ENCODE assay signal across 1 cellular context in the genomic region with DNA sequence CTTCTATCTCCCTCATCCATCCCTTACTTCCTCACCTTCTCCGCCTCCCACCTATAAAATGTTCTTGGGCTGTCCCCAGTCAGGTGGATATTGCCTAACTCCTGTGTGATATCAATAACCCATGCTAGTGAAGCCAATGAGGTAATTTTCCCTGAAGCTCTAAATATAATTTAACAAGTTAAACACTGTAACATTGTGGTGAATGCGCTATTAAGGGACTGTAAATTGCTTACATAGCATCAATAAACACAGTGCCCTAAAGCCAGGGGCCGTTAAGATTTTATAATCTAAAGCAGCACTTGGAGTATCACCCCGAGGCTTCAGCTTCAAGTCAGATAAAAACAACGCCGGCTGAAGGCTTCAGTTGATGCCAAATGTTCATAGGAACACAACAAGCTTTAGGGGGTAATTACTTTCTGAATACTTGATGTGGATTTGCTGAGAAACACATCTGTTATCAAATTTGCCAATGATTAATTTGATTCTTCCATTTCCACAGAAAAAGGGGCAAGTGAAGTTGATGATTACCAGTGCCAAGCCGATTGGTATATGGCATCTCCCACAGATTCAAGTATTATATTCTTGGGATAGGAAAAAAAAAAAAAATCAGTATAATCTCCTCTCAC.
TF ChIP-seq lines count a peak whose summit lies in the region.

No MANE protein-coding gene starts in this region.

TF ChIP-seq in HEK293, 187 proteins besides CTCF, POLR2A, EP300 and RAD21 (continued from another document):
- TF ChIP-seq, protein P1, sequence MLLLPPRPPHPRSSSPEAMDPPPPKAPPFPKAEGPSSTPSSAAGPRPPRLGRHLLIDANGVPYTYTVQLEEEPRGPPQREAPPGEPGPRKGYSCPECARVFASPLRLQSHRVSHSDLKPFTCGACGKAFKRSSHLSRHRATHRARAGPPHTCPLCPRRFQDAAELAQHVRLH (tag by site-specific recombination; IDR thresholded peaks at IDR 0.05), result peak; percentile 17; the same call in 1 of the 2 replicates
- no peak for TF ChIP-seq SALL2 (tag by site-specific recombination; IDR thresholded peaks at IDR 0.05; ENCODE audit: borderline replicate concordance)
- peak; percentile 53 for TF ChIP-seq ZNF629 (tag by site-specific recombination; IDR thresholded peaks at IDR 0.05)
- no peak for TF ChIP-seq ZNF530 (tag by site-specific recombination; IDR thresholded peaks at IDR 0.05; ENCODE audit: low read depth)
- no peak for TF ChIP-seq ZNF830 (tag by site-specific recombination; IDR thresholded peaks at IDR 0.05; ENCODE audit: low read depth)
- TF ChIP-seq, protein P2, sequence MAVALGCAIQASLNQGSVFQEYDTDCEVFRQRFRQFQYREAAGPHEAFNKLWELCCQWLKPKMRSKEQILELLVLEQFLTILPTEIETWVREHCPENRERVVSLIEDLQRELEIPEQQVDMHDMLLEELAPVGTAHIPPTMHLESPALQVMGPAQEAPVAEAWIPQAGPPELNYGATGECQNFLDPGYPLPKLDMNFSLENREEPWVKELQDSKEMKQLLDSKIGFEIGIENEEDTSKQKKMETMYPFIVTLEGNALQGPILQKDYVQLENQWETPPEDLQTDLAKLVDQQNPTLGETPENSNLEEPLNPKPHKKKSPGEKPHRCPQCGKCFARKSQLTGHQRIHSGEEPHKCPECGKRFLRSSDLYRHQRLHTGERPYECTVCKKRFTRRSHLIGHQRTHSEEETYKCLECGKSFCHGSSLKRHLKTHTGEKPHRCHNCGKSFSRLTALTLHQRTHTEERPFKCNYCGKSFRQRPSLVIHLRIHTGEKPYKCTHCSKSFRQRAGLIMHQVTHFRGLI (tag by site-specific recombination; IDR thresholded peaks at IDR 0.05), result no peak
- peak; percentile 23; the same call in 1 of the 2 replicates for TF ChIP-seq ZNF10 (tag by site-specific recombination; IDR thresholded peaks at IDR 0.05)
- TF ChIP-seq ZFP41 (tag by site-specific recombination; IDR thresholded peaks at IDR 0.05; ENCODE audit: borderline replicate concordance), result no peak
- TF ChIP-seq, protein P3, sequence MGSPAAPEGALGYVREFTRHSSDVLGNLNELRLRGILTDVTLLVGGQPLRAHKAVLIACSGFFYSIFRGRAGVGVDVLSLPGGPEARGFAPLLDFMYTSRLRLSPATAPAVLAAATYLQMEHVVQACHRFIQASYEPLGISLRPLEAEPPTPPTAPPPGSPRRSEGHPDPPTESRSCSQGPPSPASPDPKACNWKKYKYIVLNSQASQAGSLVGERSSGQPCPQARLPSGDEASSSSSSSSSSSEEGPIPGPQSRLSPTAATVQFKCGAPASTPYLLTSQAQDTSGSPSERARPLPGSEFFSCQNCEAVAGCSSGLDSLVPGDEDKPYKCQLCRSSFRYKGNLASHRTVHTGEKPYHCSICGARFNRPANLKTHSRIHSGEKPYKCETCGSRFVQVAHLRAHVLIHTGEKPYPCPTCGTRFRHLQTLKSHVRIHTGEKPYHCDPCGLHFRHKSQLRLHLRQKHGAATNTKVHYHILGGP (tag by site-specific recombination; IDR thresholded peaks at IDR 0.05), result no peak
- TF ChIP-seq EGR2 (tag by site-specific recombination; IDR thresholded peaks at IDR 0.05; ENCODE audit: low read depth), result no peak
- TF ChIP-seq ZBTB20 (tag by site-specific recombination; IDR thresholded peaks at IDR 0.05), result no peak
- TF ChIP-seq ZNF624 (tag by site-specific recombination; IDR thresholded peaks at IDR 0.05), result no peak
- no peak for TF ChIP-seq ZNF138 (tag by site-specific recombination; IDR thresholded peaks at IDR 0.05; ENCODE audit: borderline replicate concordance)
- TF ChIP-seq KLF10 (tag by site-specific recombination; IDR thresholded peaks at IDR 0.05), result peak; percentile 38; the same call in 1 of the 2 replicates
- no peak for TF ChIP-seq ZNF529 (tag by site-specific recombination; IDR thresholded peaks at IDR 0.05; ENCODE audit: insufficient replicate concordance)
- TF ChIP-seq ZNF701 (tag by site-specific recombination; IDR thresholded peaks at IDR 0.05), result no peak
